Comparison of ENCODE assay signal across 8 cellular contexts in genomic region chr1:9589719-9590157, GRCh38. TPM values are rescaled to one million over a fixed set of nuclear protein-coding genes. Genes with fewer than 3 reads are reported as not detected.
A peak's percentile ranks its signal among the peaks of the same experiment; 100 is the strongest.
DNase-seq lines count a peak whose midpoint lies in the region; ATAC-seq and TF ChIP-seq lines count a peak whose summit lies in the region.

No MANE protein-coding gene starts in this region.

- H3K27ac ChIP-seq in dorsolateral prefrontal cortex, result peak overlapping the region in 40 of 59 donors; percentile 5 to 81 (median 66)

- DNase-seq in EH (ENCODE audit: low read depth) (peak; percentile 17), NCI-H69 (lab: John Stamatoyannopoulos, UW) (peak; percentile 39), dorsolateral prefrontal cortex (no peak)
- no peak for DNase-seq in natural killer cell treated with Interleukin-12 subunit alpha and Interleukin-12 subunit beta and Interleukin-15 and Interleukin-18, amount 100 ng/mL, for 72 hours (ENCODE audit: low spot score)
- no peak for DNase-seq in effector CD4-positive, alpha-beta T cell

- no peaks in the 10 kb centered on the region for H3K27me3 Mint-ChIP-seq in natural killer cell treated with Interleukin-12 subunit alpha and Interleukin-12 subunit beta and Interleukin-15 and Interleukin-18, amount 100 ng/mL, for 72 hours

- no peak for TF ChIP-seq CTCF in dorsolateral prefrontal cortex (IDR thresholded peaks at IDR 0.05 in 54 of 56, conservative IDR thresholded peaks at IDR 0.05 in 2 of 56; ENCODE audit: low read depth in 1 of 56, partially characterized antibody in 56 of 56)

- intact Hi-C loops in dorsolateral prefrontal cortex (cut with DNase I), result loop anchor here (2.0 kb wide), 3 partner anchors 49 to 233 kb away; partner anchors contain the start of genes CLSTN1 (in 1 of the 2) and SLC25A33 (in 1 of the 2)

- ATAC-seq in natural killer cell treated with Interleukin-12 subunit alpha and Interleukin-12 subunit beta and Interleukin-15 and Interleukin-18, amount 100 ng/mL, for 72 hours, result no peak
- ATAC-seq in GM18517 (IDR thresholded peaks at IDR 0.05; ENCODE audit: unreplicated experiment) (no peak), HG02759 (IDR thresholded peaks at IDR 0.05; ENCODE audit: unreplicated experiment) (no peak), HG03354 (IDR thresholded peaks at IDR 0.05; ENCODE audit: poor library complexity, severe bottlenecking, unreplicated experiment) (no peak)

- H3K4me3 ChIP-seq in dorsolateral prefrontal cortex, result peak overlapping the region; percentile 32 to 89 (median 75)

- H3K4me1 Mint-ChIP-seq in natural killer cell treated with Interleukin-12 subunit alpha and Interleukin-12 subunit beta and Interleukin-15 and Interleukin-18, amount 100 ng/mL, for 72 hours (ENCODE audit: low read depth in 2 of 2), result peaks cover 17 to 19% of the 10 kb centered on the region in 2 donors

- H3K27ac Mint-ChIP-seq in natural killer cell treated with Interleukin-12 subunit alpha and Interleukin-12 subunit beta and Interleukin-15 and Interleukin-18, amount 100 ng/mL, for 72 hours, result peak overlapping the region in 1 of 2 donors; percentile 41

- H3K36me3 Mint-ChIP-seq in natural killer cell treated with Interleukin-12 subunit alpha and Interleukin-12 subunit beta and Interleukin-15 and Interleukin-18, amount 100 ng/mL, for 72 hours, result no peaks in the 10 kb centered on the region

- peak overlapping the region; percentile 88 for H3K4me3 Mint-ChIP-seq in natural killer cell treated with Interleukin-12 subunit alpha and Interleukin-12 subunit beta and Interleukin-15 and Interleukin-18, amount 100 ng/mL, for 72 hours

- H3K9me3 Mint-ChIP-seq in natural killer cell treated with Interleukin-12 subunit alpha and Interleukin-12 subunit beta and Interleukin-15 and Interleukin-18, amount 100 ng/mL, for 72 hours, result no peaks in the 10 kb centered on the region

- no peaks in the 10 kb centered on the region for H3K27me3 ChIP-seq in dorsolateral prefrontal cortex

RNA-seq across cellular contexts. Expression of gene TMEM201, which starts 1.0 kb away (rescaled TPM):
- 10 to 100 TPM; 15.4 to 35.6 (median 20.9) TPM for total RNA-seq in dorsolateral prefrontal cortex
- 10 to 100 TPM; 16.5 to 51.0 TPM for total RNA-seq in natural killer cell treated with Interleukin-12 subunit alpha and Interleukin-12 subunit beta and Interleukin-15 and Interleukin-18, amount 100 ng/mL, for 72 hours

RNA-seq across cellular contexts. Expression of gene SLC25A33, which starts 50.5 kb away (rescaled TPM):
- 10 to 100 TPM in 59 of 120 experiments, 1 to 10 TPM in 61; 5.8 to 21.0 (median 10.0) TPM for total RNA-seq in dorsolateral prefrontal cortex
- total RNA-seq in natural killer cell treated with Interleukin-12 subunit alpha and Interleukin-12 subunit beta and Interleukin-15 and Interleukin-18, amount 100 ng/mL, for 72 hours, result 10 to 100 TPM in 1 of 2 donors, 1 to 10 TPM in 1; 7.1 to 13.6 TPM

Comparison
In these comparisons a context has a peak if more than half of its experiments do, and no peak if none do; other contexts are left out.
1. DNase-seq: peak in EH (single experiment) and NCI-H69 (single experiment); none in dorsolateral prefrontal cortex (0 of 10), natural killer cell treated with Interleukin-12 subunit alpha and Interleukin-12 subunit beta and Interleukin-15 and Interleukin-18, amount 100 ng/mL, for 72 hours (single experiment) and effector CD4-positive, alpha-beta T cell (single experiment).